9 cellular contexts compared by ENCODE assay signal in genomic region chrX:112851161-112851779, GRCh38. TPM values are rescaled to one million over a fixed set of nuclear protein-coding genes. Genes with fewer than 3 reads are reported as not detected.
A peak's percentile ranks its signal among the peaks of the same experiment; 100 is the strongest.
DNase-seq lines count a peak whose midpoint lies in the region; ATAC-seq and TF ChIP-seq lines count a peak whose summit lies in the region.
"Had no signal": no experiment of that assay in that cellular context is flagged by ENCODE, and none has a peak within 500 bp of the region (broad histone marks: within the 10 kb centered on the region; RNA-seq: fewer than 3 reads in every experiment).

No MANE protein-coding gene starts in this region.

- peaks cover 14% of the 10 kb centered on the region for H3K27me3 ChIP-seq in WERI-Rb-1 (ENCODE audit: insufficient read depth, low read depth, severe bottlenecking)

- H3K36me3 ChIP-seq in WERI-Rb-1, result no peaks in the 10 kb centered on the region

- H3K4me3 Mint-ChIP-seq in glutamatergic neuron (ENCODE audit: unreplicated experiment), result peak overlapping the region; percentile 48

- TF ChIP-seq CTCF in glutamatergic neuron (IDR thresholded peaks at IDR 0.05; ENCODE audit: partially characterized antibody, unreplicated experiment) (no peak), WERI-Rb-1 (IDR thresholded peaks at IDR 0.05; ENCODE audit: low read depth, low read length) (no peak)

- no peak overlapping the region for H3K4me3 ChIP-seq in WERI-Rb-1 (ENCODE audit: low read depth, low read length)

- ATAC-seq in GM18505 (IDR thresholded peaks at IDR 0.05; ENCODE audit: unreplicated experiment) (peak; percentile 84), GM21381 (IDR thresholded peaks at IDR 0.05; ENCODE audit: unreplicated experiment) (peak; percentile 89), HG03196 (IDR thresholded peaks at IDR 0.05; ENCODE audit: unreplicated experiment) (peak; percentile 86)

- DNase-seq in glutamatergic neuron (no peak), Ammon's horn (ENCODE audit: low spot score) (no peak), caudate nucleus (lab: John Stamatoyannopoulos, UW) (no peak), DMS153 (lab: John Stamatoyannopoulos, UW) (no peak), WERI-Rb-1 (no peak)
- DNase-seq: SHP77 treated with DMSO at 0.1 percent for 48 hours had no signal

- peaks cover 1% of the 10 kb centered on the region for H3K9me3 Mint-ChIP-seq in glutamatergic neuron (ENCODE audit: unreplicated experiment)

- no peaks in the 10 kb centered on the region for H3K27me3 Mint-ChIP-seq in glutamatergic neuron (ENCODE audit: unreplicated experiment)

- H3K27ac ChIP-seq in caudate nucleus (ENCODE audit: low read depth, low read length), result no peak overlapping the region
- H3K27ac ChIP-seq in WERI-Rb-1, result no peak overlapping the region

- H3K4me1 Mint-ChIP-seq in glutamatergic neuron (ENCODE audit: low read depth, unreplicated experiment), result peaks cover 28% of the 10 kb centered on the region

- H3K27ac Mint-ChIP-seq in glutamatergic neuron (ENCODE audit: unreplicated experiment), result peak overlapping the region; percentile 57

- no peak for TF ChIP-seq POLR2A in GM18505 (IDR thresholded peaks at IDR 0.05; ENCODE audit: borderline replicate concordance, extremely low read depth, insufficient read depth, insufficient read length)

- no peaks in the 10 kb centered on the region for H3K9me3 ChIP-seq in WERI-Rb-1 (ENCODE audit: severe bottlenecking)

- no peaks in the 10 kb centered on the region for H3K36me3 Mint-ChIP-seq in glutamatergic neuron (ENCODE audit: unreplicated experiment)

RNA-seq across cellular contexts. Expression of gene AMOT, which starts 10.6 kb away (rescaled TPM):
- total RNA-seq in glutamatergic neuron (ENCODE audit: unreplicated experiment), result 88.3 TPM
